Comparison of ENCODE assay signal across 1 cellular context in the genomic region with DNA sequence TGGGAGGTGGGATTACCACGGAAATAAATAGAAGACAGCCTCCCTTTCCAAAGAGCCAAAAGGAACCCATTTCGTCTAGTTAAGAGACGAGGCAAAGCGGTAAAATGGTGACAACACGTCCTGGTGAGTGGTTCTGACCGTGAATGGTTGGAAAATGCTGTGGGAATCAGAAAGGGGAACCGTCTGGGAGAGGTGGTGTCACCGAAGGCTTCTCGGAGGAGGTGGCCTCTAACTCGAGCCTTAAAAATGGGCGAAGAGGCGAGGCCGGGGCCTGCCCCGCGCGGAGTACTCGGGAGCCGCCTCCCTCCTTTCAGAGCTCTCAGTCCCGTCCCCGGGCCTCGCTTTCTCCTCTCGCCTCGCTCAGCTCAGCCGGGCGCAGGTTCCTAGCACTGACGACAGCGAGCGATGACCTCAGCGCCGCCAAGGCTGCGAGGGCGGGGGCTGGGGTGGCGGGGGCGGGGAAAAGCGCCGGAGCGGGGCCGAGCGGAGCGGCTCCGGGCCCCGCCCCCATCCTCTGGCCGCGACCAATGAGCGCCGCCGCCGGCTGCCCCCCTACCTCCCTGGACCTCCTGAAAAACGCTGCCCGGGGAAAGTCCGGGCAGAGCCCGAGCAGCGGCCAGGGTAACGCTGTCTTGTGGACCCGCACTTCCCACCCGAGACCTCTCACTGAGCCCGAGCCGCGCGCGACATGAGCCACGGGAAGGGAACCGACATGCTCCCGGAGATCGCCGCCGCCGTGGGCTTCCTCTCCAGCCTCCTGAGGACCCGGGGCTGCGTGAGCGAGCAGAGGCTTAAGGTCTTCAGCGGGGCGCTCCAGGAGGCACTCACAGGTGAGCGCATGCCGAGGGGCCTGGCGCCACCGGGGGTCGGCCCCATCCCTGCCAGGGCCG.
TF ChIP-seq lines count a peak whose summit lies in the region.

A gene with protein sequence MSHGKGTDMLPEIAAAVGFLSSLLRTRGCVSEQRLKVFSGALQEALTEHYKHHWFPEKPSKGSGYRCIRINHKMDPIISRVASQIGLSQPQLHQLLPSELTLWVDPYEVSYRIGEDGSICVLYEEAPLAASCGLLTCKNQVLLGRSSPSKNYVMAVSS (plus strand): TSS at position 601 of the 890 bp plus-strand sequence. CDS start 88 bp downstream, at position 689.

TF ChIP-seq in GM12878, 131 proteins besides CTCF, POLR2A, EP300 and RAD21 (continued from another document and continues in another):
- TF ChIP-seq USF1 (IDR thresholded peaks at IDR 0.05; ENCODE audit: borderline replicate concordance, extremely low read length, insufficient read depth, low read depth, low read length) = no peak
- TF ChIP-seq MEF2B (IDR thresholded peaks at IDR 0.05; ENCODE audit: partially characterized antibody, poor library complexity, severe bottlenecking) = no peak
- TF ChIP-seq PAX5 (IDR thresholded peaks at IDR 0.05; ENCODE audit: borderline replicate concordance, low read depth, low read length) = peak; percentile 43; the same call in 1 of the 2 replicates
- TF ChIP-seq RB1 (IDR thresholded peaks at IDR 0.05; ENCODE audit: borderline replicate concordance) = peak; percentile 77; the same call in 1 of the 2 replicates
- TF ChIP-seq POLR2AphosphoS2 (IDR thresholded peaks at IDR 0.05; ENCODE audit: low read depth, low read length) = peak; percentile 100
- peak; percentile 69; the same call in 1 of the 2 replicates for TF ChIP-seq ZNF217 (IDR thresholded peaks at IDR 0.05)
- TF ChIP-seq KLF5 (IDR thresholded peaks at IDR 0.05; ENCODE audit: partially characterized antibody) = peak; percentile 31
- TF ChIP-seq NFXL1 (IDR thresholded peaks at IDR 0.05; ENCODE audit: borderline replicate concordance) = no peak
- TF ChIP-seq STAT1 (conservative IDR thresholded peaks at IDR 0.05) = peak; percentile 79; the same call in 1 of the 2 replicates
- 0 out of 4 replicates have a peak, but pooled peaks of 1 of the 2 experiments have one; percentile 59 for TF ChIP-seq IKZF2 (IDR thresholded peaks at IDR 0.05)
- TF ChIP-seq TCF12 (IDR thresholded peaks at IDR 0.05; ENCODE audit: low read depth, low read length) = peak; percentile 43; the same call in 1 of the 2 replicates
- no peak for TF ChIP-seq HCFC1 (IDR thresholded peaks at IDR 0.05; ENCODE audit: low read length)
- TF ChIP-seq, protein P1, sequence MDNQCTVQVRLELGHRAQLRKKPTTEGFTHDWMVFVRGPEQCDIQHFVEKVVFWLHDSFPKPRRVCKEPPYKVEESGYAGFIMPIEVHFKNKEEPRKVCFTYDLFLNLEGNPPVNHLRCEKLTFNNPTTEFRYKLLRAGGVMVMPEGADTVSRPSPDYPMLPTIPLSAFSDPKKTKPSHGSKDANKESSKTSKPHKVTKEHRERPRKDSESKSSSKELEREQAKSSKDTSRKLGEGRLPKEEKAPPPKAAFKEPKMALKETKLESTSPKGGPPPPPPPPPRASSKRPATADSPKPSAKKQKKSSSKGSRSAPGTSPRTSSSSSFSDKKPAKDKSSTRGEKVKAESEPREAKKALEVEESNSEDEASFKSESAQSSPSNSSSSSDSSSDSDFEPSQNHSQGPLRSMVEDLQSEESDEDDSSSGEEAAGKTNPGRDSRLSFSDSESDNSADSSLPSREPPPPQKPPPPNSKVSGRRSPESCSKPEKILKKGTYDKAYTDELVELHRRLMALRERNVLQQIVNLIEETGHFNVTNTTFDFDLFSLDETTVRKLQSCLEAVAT (IDR thresholded peaks at IDR 0.05) = peak; percentile 94
- no peak for TF ChIP-seq MYC (IDR thresholded peaks at IDR 0.05; ENCODE audit: insufficient read depth, insufficient read length, insufficient replicate concordance, low read length, severe bottlenecking)
- TF ChIP-seq TARDBP (IDR thresholded peaks at IDR 0.05; ENCODE audit: borderline replicate concordance) = peak; percentile 34; the same call in 1 of the 2 replicates
- no peak for TF ChIP-seq STAT3 (IDR thresholded peaks at IDR 0.05; ENCODE audit: low read depth, low read length)
- TF ChIP-seq SREBF1 (IDR thresholded peaks at IDR 0.05; ENCODE audit: low read length) = no peak
- TF ChIP-seq, protein P2, sequence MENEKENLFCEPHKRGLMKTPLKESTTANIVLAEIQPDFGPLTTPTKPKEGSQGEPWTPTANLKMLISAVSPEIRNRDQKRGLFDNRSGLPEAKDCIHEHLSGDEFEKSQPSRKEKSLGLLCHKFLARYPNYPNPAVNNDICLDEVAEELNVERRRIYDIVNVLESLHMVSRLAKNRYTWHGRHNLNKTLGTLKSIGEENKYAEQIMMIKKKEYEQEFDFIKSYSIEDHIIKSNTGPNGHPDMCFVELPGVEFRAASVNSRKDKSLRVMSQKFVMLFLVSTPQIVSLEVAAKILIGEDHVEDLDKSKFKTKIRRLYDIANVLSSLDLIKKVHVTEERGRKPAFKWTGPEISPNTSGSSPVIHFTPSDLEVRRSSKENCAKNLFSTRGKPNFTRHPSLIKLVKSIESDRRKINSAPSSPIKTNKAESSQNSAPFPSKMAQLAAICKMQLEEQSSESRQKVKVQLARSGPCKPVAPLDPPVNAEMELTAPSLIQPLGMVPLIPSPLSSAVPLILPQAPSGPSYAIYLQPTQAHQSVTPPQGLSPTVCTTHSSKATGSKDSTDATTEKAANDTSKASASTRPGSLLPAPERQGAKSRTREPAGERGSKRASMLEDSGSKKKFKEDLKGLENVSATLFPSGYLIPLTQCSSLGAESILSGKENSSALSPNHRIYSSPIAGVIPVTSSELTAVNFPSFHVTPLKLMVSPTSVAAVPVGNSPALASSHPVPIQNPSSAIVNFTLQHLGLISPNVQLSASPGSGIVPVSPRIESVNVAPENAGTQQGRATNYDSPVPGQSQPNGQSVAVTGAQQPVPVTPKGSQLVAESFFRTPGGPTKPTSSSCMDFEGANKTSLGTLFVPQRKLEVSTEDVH (IDR thresholded peaks at IDR 0.05; ENCODE audit: low read depth, partially characterized antibody) = no peak
- no peak for TF ChIP-seq FOS (IDR thresholded peaks at IDR 0.05; ENCODE audit: borderline replicate concordance, extremely low read depth, insufficient read length)
- TF ChIP-seq TCF3 (IDR thresholded peaks at IDR 0.05; ENCODE audit: borderline replicate concordance, insufficient read depth, low read depth, low read length) = peak; percentile 90
- TF ChIP-seq HDGF (IDR thresholded peaks at IDR 0.05) = peak; percentile 50; the same call in 1 of the 2 replicates
- TF ChIP-seq NFIC (IDR thresholded peaks at IDR 0.05; ENCODE audit: low read depth, low read length) = no peak
- TF ChIP-seq CBX3 (IDR thresholded peaks at IDR 0.05; ENCODE audit: borderline replicate concordance, low read depth) = no peak
- TF ChIP-seq RCOR1 (conservative IDR thresholded peaks at IDR 0.05; ENCODE audit: low read depth, low read length) = no peak
- TF ChIP-seq SMAD5 (IDR thresholded peaks at IDR 0.05; ENCODE audit: low read depth) = peak; percentile 99
- TF ChIP-seq POLR2AphosphoS5 (IDR thresholded peaks at IDR 0.05; ENCODE audit: low read length) = peak; percentile 99
- TF ChIP-seq IRF4 (IDR thresholded peaks at IDR 0.05; ENCODE audit: low read depth, low read length) = 0 out of 2 replicates have a peak, but pooled peaks have one; percentile 10
- TF ChIP-seq CHD2 (IDR thresholded peaks at IDR 0.05; ENCODE audit: borderline replicate concordance, low read depth, low read length) = no peak; the same call in 1 of the 2 replicates
- no peak for TF ChIP-seq ZZZ3 (IDR thresholded peaks at IDR 0.05; ENCODE audit: control insufficient read depth, insufficient read length, low read depth)
- no peak for TF ChIP-seq NR2C1 (IDR thresholded peaks at IDR 0.05)
- 0 out of 4 replicates have a peak, but pooled peaks of 1 of the 2 experiments have one; percentile 21 for TF ChIP-seq SRF (IDR thresholded peaks at IDR 0.05; ENCODE audit: low read depth in 2 of 2, low read length in 2 of 2)
- no peak for TF ChIP-seq SIN3A (IDR thresholded peaks at IDR 0.05; ENCODE audit: low read depth, low read length)
- no peak for TF ChIP-seq NRF1 (conservative IDR thresholded peaks at IDR 0.05; ENCODE audit: low read depth, low read length)
- TF ChIP-seq BRCA1 (IDR thresholded peaks at IDR 0.05; ENCODE audit: low read depth, low read length) = no peak
- peak; percentile 5; the same call in 1 of the 2 replicates for TF ChIP-seq SMC3 (IDR thresholded peaks at IDR 0.05; ENCODE audit: borderline replicate concordance, low read length)
- no peak for TF ChIP-seq HSF1 (IDR thresholded peaks at IDR 0.05; ENCODE audit: low read depth, low read length)
- TF ChIP-seq, protein P3, sequence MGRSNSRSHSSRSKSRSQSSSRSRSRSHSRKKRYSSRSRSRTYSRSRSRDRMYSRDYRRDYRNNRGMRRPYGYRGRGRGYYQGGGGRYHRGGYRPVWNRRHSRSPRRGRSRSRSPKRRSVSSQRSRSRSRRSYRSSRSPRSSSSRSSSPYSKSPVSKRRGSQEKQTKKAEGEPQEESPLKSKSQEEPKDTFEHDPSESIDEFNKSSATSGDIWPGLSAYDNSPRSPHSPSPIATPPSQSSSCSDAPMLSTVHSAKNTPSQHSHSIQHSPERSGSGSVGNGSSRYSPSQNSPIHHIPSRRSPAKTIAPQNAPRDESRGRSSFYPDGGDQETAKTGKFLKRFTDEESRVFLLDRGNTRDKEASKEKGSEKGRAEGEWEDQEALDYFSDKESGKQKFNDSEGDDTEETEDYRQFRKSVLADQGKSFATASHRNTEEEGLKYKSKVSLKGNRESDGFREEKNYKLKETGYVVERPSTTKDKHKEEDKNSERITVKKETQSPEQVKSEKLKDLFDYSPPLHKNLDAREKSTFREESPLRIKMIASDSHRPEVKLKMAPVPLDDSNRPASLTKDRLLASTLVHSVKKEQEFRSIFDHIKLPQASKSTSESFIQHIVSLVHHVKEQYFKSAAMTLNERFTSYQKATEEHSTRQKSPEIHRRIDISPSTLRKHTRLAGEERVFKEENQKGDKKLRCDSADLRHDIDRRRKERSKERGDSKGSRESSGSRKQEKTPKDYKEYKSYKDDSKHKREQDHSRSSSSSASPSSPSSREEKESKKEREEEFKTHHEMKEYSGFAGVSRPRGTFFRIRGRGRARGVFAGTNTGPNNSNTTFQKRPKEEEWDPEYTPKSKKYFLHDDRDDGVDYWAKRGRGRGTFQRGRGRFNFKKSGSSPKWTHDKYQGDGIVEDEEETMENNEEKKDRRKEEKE (IDR thresholded peaks at IDR 0.05) = no peak
- TF ChIP-seq, protein P4, sequence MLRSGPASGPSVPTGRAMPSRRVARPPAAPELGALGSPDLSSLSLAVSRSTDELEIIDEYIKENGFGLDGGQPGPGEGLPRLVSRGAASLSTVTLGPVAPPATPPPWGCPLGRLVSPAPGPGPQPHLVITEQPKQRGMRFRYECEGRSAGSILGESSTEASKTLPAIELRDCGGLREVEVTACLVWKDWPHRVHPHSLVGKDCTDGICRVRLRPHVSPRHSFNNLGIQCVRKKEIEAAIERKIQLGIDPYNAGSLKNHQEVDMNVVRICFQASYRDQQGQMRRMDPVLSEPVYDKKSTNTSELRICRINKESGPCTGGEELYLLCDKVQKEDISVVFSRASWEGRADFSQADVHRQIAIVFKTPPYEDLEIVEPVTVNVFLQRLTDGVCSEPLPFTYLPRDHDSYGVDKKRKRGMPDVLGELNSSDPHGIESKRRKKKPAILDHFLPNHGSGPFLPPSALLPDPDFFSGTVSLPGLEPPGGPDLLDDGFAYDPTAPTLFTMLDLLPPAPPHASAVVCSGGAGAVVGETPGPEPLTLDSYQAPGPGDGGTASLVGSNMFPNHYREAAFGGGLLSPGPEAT (IDR thresholded peaks at IDR 0.05; ENCODE audit: low read depth) = peak; percentile 19; the same call in 1 of the 2 replicates
- TF ChIP-seq LARP7 (IDR thresholded peaks at IDR 0.05) = peak; percentile 91
- TF ChIP-seq ZNF24 (IDR thresholded peaks at IDR 0.05) = 0 out of 2 replicates have a peak, but pooled peaks have one; percentile 4
- peak; percentile 62 for TF ChIP-seq GATAD2B (conservative IDR thresholded peaks at IDR 0.05; ENCODE audit: low read depth)
- peak; percentile 63; the same call in 1 of the 2 replicates for TF ChIP-seq JUND (IDR thresholded peaks at IDR 0.05; ENCODE audit: low read depth, low read length)
- peak; percentile 95 for TF ChIP-seq SMARCA5 (IDR thresholded peaks at IDR 0.05)
- TF ChIP-seq SMAD1 (IDR thresholded peaks at IDR 0.05; ENCODE audit: low read depth, partially characterized antibody) = peak; percentile 96
- no peak for TF ChIP-seq ZNF622 (IDR thresholded peaks at IDR 0.05)
- TF ChIP-seq ZBTB11 (CRISPR knock-in tag; IDR thresholded peaks at IDR 0.05) = no peak
